ENCODE assay signal across 7 cellular contexts in the genomic region with DNA sequence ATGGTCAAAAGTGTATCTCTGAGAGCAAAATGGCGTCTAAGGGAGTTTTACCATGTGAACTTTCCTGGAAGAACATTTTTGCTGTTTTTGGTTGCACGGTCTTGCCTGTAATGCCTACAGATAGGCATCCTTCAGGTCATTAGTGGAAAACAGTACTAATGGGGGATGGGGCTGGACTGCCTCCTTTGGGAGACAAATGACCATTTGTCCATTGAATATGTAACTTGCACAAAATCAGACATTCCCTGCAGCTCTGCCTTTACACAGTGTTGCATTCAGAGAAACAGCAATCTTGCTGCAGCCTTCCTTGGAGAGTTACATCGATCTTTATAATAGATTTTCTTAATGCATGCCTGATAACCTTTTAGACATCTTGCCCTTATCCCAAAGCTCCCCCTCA.
"Had no signal": no experiment of that assay in that cellular context is flagged by ENCODE, and none has a peak within 500 bp of the region (broad histone marks: within the 10 kb centered on the region; RNA-seq: fewer than 3 reads in every experiment).

No MANE protein-coding gene starts in this region.

- H3K27ac ChIP-seq: GM23248, HL-60 had no signal

- FAIRE-seq: H1, H54 had no signal

- H3K9ac ChIP-seq: GM23248 had no signal

- H2AFZ ChIP-seq: GM23248 had no signal

- H3K4me3 ChIP-seq: GM23248 had no signal

- DNase-seq: GM23248, H9, HCEC 1CT, KBM-7 had no signal
